Comparison of ENCODE assay signal across 36 cellular contexts in genomic region chr7:122850528-122850927, GRCh38. TPM values are rescaled to one million over a fixed set of nuclear protein-coding genes. Genes with fewer than 3 reads are reported as not detected.
"Had no signal": no experiment of that assay in that cellular context is flagged by ENCODE, and none has a peak within 500 bp of the region (broad histone marks: within the 10 kb centered on the region; RNA-seq: fewer than 3 reads in every experiment).

No MANE protein-coding gene starts in this region.

- DNase-seq: activated effector memory CD4-positive, alpha-beta T cell treated with anti-CD3 and anti-CD28 coated beads, Interleukin-2, amount 50 U/mL, for 16 hours; activated effector memory CD4-positive, alpha-beta T cell treated with Interleukin-2 at 50 U/mL for 16 hours; activated gamma-delta T cell; activated gamma-delta T cell treated with Interleukin-2 at 50 U/mL for 16 hours; activated naive CD4-positive, alpha-beta T cell; activated naive CD4-positive, alpha-beta T cell treated with anti-CD3 and anti-CD28 coated beads for 36 hours; activated naive CD4-positive, alpha-beta T cell treated with anti-CD3 and anti-CD28 coated beads, Interleukin-2, amount 10 ng/mL, durations not matched to agents 7 days and 5 days; activated naive CD4-positive, alpha-beta T cell treated with anti-CD3 and anti-CD28 coated beads, Interleukin-2, amount 50 U/mL, for 16 hours; activated naive CD4-positive, alpha-beta T cell treated with Interleukin-2 at 50 U/mL for 16 hours; activated naive CD8-positive, alpha-beta T cell treated with anti-CD3 and anti-CD28 coated beads for 36 hours; activated naive CD8-positive, alpha-beta T cell treated with anti-CD3 and anti-CD28 coated beads, Interleukin-2, amount 10 ng/mL, durations not matched to agents 7 days and 5 days; activated naive CD8-positive, alpha-beta T cell treated with anti-CD3 and anti-CD28 coated beads, Interleukin-2, amount 50 U/mL, for 24 hours; activated T-cell treated with anti-CD3 and anti-CD28 coated beads, Interleukin-2, amount 50 U/mL, for 1 hour; activated T-cell treated with anti-CD3 and anti-CD28 coated beads, Interleukin-2, amount 50 U/mL, for 24 hours; activated T-cell treated with anti-CD3 and anti-CD28 coated beads, Interleukin-2, amount 50 U/mL, for 4 hours; activated T-cell treated with anti-CD3 and anti-CD28 coated beads, Interleukin-2, amount 50 U/mL, for 48 hours; activated T-cell treated with anti-CD3 and anti-CD28 coated beads, Interleukin-2, amount 50 U/mL, for 72 hours; adrenal gland; amniotic stem cell; amygdala; anterior cingulate cortex; aorta; body of pancreas; brain microvascular endothelial cell; caudate nucleus; central memory CD4-positive, alpha-beta T cell; cerebellar nuclear complex had no signal

- H3K9me3 ChIP-seq: adrenal gland, ascending aorta, body of pancreas, breast epithelium had no signal

- H3K27ac ChIP-seq: adrenal gland, ascending aorta, body of pancreas, brain microvascular endothelial cell, breast epithelium, cardiac muscle cell had no signal

- FAIRE-seq: astrocyte, bronchial epithelial cell had no signal

- H3K4me3 ChIP-seq: adrenal gland, ascending aorta, body of pancreas, breast epithelium, cardiac muscle cell had no signal

- H3K4me1 ChIP-seq: ascending aorta, breast epithelium had no signal

- ATAC-seq: activated naive CD4-positive, alpha-beta T cell treated with anti-CD3 and anti-CD28 coated beads, Interleukin-2, amount 50 U/mL, for 72 hours; activated naive CD8-positive, alpha-beta T cell treated with anti-CD3 and anti-CD28 coated beads, Interleukin-2, amount 50 U/mL, for 24 hours; activated T-cell treated with anti-CD3 and anti-CD28 coated beads, Interleukin-2, amount 50 U/mL, for 4 hours; activated T-cell treated with anti-CD3 and anti-CD28 coated beads, Interleukin-2, amount 50 U/mL, for 72 hours; activated T-helper 17 cell treated with anti-CD3 and anti-CD28 coated beads, Interleukin-2, amount 50 U/mL, for 72 hours; body of pancreas had no signal

- H3K36me3 ChIP-seq: adrenal gland, ascending aorta, brain microvascular endothelial cell, breast epithelium, cardiac muscle cell had no signal

- H3K27me3 ChIP-seq: adrenal gland, ascending aorta, body of pancreas, brain microvascular endothelial cell, breast epithelium, cardiac muscle cell had no signal

RNA-seq across cellular contexts. Expression of gene CADPS2, which starts 35.7 kb away (rescaled TPM):
- total RNA-seq: activated naive CD4-positive, alpha-beta T cell treated with anti-CD3 and anti-CD28 coated beads for 36 hours; activated naive CD4-positive, alpha-beta T cell treated with anti-CD3 and anti-CD28 coated beads, Interleukin-2, amount 50 U/mL, for 72 hours; activated naive CD8-positive, alpha-beta T cell treated with anti-CD3 and anti-CD28 coated beads for 36 hours; activated naive CD8-positive, alpha-beta T cell treated with anti-CD3 and anti-CD28 coated beads, Interleukin-2, amount 10 ng/mL, durations not matched to agents 7 days and 5 days; activated T-cell treated with anti-CD3 and anti-CD28 coated beads, Interleukin-2, amount 50 U/mL, for 72 hours; activated T-helper 1 cell treated with anti-CD3 and anti-CD28 coated beads, Interleukin-12 subunit alpha, Interleukin-12 subunit beta, Interleukin-2, Interleukin-4 antibody, amounts not matched to agents 30 ng/mL and 10 ng/mL and 1 ng/mL, durations not matched to agents 14 hours and 24 hours and 36 hours; activated T-helper 17 cell treated with anti-CD3 and anti-CD28 coated beads, Interleukin-2, amount 50 U/mL, for 72 hours; activated T-helper 2 cell treated with anti-CD3 and anti-CD28 coated beads, Interferon-gamma antibody, Interleukin-2, Interleukin-4, amounts not matched to agents 10 μg/mL and 5 μg/mL and 100 μg/mL, durations not matched to agents 14 hours and 24 hours and 36 hours had no signal
